1 cellular context compared by ENCODE assay signal in genomic region chr15:78925076-78925624, GRCh38.
TF ChIP-seq lines count a peak whose summit lies in the region.

No MANE protein-coding gene starts in this region.

TF ChIP-seq in IMR-90, 13 proteins besides CTCF, POLR2A, EP300 and RAD21:
- TF ChIP-seq ELK1 (IDR thresholded peaks at IDR 0.05; ENCODE audit: borderline replicate concordance, low read depth, low read length) = no peak
- no peak for TF ChIP-seq NFE2L2 (IDR thresholded peaks at IDR 0.05; ENCODE audit: low read depth, low read length)
- no peak for TF ChIP-seq MAFK (IDR thresholded peaks at IDR 0.05; ENCODE audit: low read depth, low read length)
- TF ChIP-seq BHLHE40 (IDR thresholded peaks at IDR 0.05; ENCODE audit: low read depth, low read length) = no peak
- no peak for TF ChIP-seq RCOR1 (IDR thresholded peaks at IDR 0.05; ENCODE audit: insufficient replicate concordance, low read length)
- no peak for TF ChIP-seq FOS (IDR thresholded peaks at IDR 0.05; ENCODE audit: low read depth, low read length)
- no peak for TF ChIP-seq MXI1 (IDR thresholded peaks at IDR 0.05; ENCODE audit: borderline replicate concordance, low read depth, low read length)
- no peak for TF ChIP-seq CHD1 (IDR thresholded peaks at IDR 0.05; ENCODE audit: low read depth, low read length)
- no peak for TF ChIP-seq CEBPB (IDR thresholded peaks at IDR 0.05; ENCODE audit: low read depth, low read length)
- TF ChIP-seq SMC3 (IDR thresholded peaks at IDR 0.05; ENCODE audit: low read depth, low read length) = no peak
- no peak for TF ChIP-seq RFX5 (IDR thresholded peaks at IDR 0.05; ENCODE audit: low read depth, low read length)
- TF ChIP-seq MAZ (IDR thresholded peaks at IDR 0.05; ENCODE audit: borderline replicate concordance, low read depth, low read length) = no peak
- TF ChIP-seq USF2 (IDR thresholded peaks at IDR 0.05; ENCODE audit: low read depth, low read length) = no peak
